In the genomic region with DNA sequence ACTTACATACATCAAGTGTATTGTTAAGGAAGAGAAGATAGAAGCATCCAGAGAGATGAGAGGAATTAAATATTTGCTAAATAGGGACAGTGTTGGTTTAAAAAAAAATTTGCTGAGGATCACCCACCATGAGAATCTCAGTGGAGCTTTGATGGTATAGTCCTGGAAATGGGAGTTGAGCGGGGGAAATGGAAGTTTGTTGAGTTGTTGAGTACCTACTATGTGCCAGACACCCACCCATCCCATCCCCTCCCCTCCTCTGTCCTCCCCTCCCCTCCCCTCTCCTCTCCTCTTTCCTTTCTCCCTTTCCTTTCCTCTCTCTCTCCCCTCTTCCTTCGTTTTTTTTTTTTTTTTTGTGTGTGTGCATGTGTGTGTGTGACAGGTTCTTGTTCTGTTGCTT, we compare ENCODE assay signal across 1 cellular context.
TF ChIP-seq lines count a peak whose summit lies in the region.

No MANE protein-coding gene starts in this region.

TF ChIP-seq in HepG2, 621 proteins besides CTCF, POLR2A, EP300 and RAD21:
- TF ChIP-seq NCOA1 (CRISPR knock-in tag; IDR thresholded peaks at IDR 0.05) (no peak), HNRNPK (IDR thresholded peaks at IDR 0.05; ENCODE audit: low read depth, low read length, poor library complexity, severe bottlenecking) (peak; percentile 86), PCBP1 (IDR thresholded peaks at IDR 0.05; ENCODE audit: borderline replicate concordance, low read depth, low read length) (0 out of 2 replicates have a peak, but pooled peaks have one; percentile 49)
